Comparison of ENCODE assay signal across 11 cellular contexts in genomic region chr5:152634596-152634995, GRCh38.
A peak's percentile ranks its signal among the peaks of the same experiment; 100 is the strongest.
DNase-seq lines count a peak whose midpoint lies in the region; ATAC-seq and TF ChIP-seq lines count a peak whose summit lies in the region.
"Had no signal": no experiment of that assay in that cellular context is flagged by ENCODE, and none has a peak within 500 bp of the region (broad histone marks: within the 10 kb centered on the region; RNA-seq: fewer than 3 reads in every experiment).

No MANE protein-coding gene starts in this region.

- TF ChIP-seq CTCF in heart left ventricle (IDR thresholded peaks at IDR 0.05) (no peak), thyroid gland (IDR thresholded peaks at IDR 0.05) (no peak)

- no peaks in the 10 kb centered on the region for H3K9me3 ChIP-seq in heart left ventricle
- no peaks in the 10 kb centered on the region for H3K9me3 ChIP-seq in thyroid gland
- H3K9me3 ChIP-seq: lower lobe of right lung, SJCRH30 had no signal

- DNase-seq in heart left ventricle (peak in 3 of 5 donors; percentile 23 to 46 (median 40)), cardiac septum (ENCODE audit: low spot score) (no peak), NCI-H748 treated with DMSO at 0.1 percent for 48 hours (lab: John Stamatoyannopoulos, UW) (peak; percentile 53), iPS-NIHi7 (ENCODE audit: extremely low spot score) (peak; percentile 25), thyroid gland (peak; percentile 16 to 34), CD1c-positive myeloid dendritic cell (ENCODE audit: extremely low spot score) (no peak), GM19238 (ENCODE audit: insufficient read length, low spot score) (no peak)
- no peak for DNase-seq in stimulated activated CD4-positive, alpha-beta T cell treated with anti-CD3 and anti-CD28 coated beads, Interleukin-4, amount 100 ng/mL, for 24 hours
- DNase-seq: lower lobe of right lung, MV-4-11, SJCRH30 had no signal

- H3K27me3 ChIP-seq in heart left ventricle (no peaks in the 10 kb centered on the region), thyroid gland (no peaks in the 10 kb centered on the region)
- H3K27me3 ChIP-seq: SJCRH30 had no signal

- H3K27ac ChIP-seq in heart left ventricle (no peak overlapping the region), thyroid gland (no peak overlapping the region)
- H3K27ac ChIP-seq: lower lobe of right lung, SJCRH30 had no signal

- H3K4me1 ChIP-seq in heart left ventricle (peaks cover 0 to 51% (median 28%) of the 10 kb centered on the region in 12 donors), thyroid gland (peaks cover 15 to 18% of the 10 kb centered on the region in 2 donors)
- H3K4me1 ChIP-seq: SJCRH30 had no signal

- H3K4me3 ChIP-seq in heart left ventricle, result no peak overlapping the region
- H3K4me3 ChIP-seq in thyroid gland (replicated peaks in 1 of 3), result no peak overlapping the region
- H3K4me3 ChIP-seq: lower lobe of right lung, SJCRH30 had no signal

- intact Hi-C loops in heart left ventricle (cut with DNase I), result no loop called here
- intact Hi-C loops in cardiac septum (cut with DNase I), result no loop called here
- intact Hi-C loops in thyroid gland (cut with DNase I), result no loop called here

- TF ChIP-seq POLR2A in heart left ventricle (IDR thresholded peaks at IDR 0.05), result no peak
- TF ChIP-seq POLR2A in thyroid gland (IDR thresholded peaks at IDR 0.05), result no peak

- ATAC-seq in heart left ventricle, result peak; percentile 45 to 83 (median 63)
- ATAC-seq: lower lobe of right lung had no signal

- no peaks in the 10 kb centered on the region for H3K36me3 ChIP-seq in heart left ventricle
- H3K36me3 ChIP-seq in thyroid gland, result no peaks in the 10 kb centered on the region
- H3K36me3 ChIP-seq: lower lobe of right lung, SJCRH30 had no signal

Comparison
In these comparisons a context has a peak if more than half of its experiments do, and no peak if none do; other contexts are left out.
1. DNase-seq: peak in heart left ventricle (3 of 5), NCI-H748 treated with DMSO at 0.1 percent for 48 hours (single experiment), iPS-NIHi7 (single experiment) and thyroid gland (2 of 2); none in cardiac septum (single experiment), stimulated activated CD4-positive, alpha-beta T cell treated with anti-CD3 and anti-CD28 coated beads, Interleukin-4, amount 100 ng/mL, for 24 hours (single experiment), CD1c-positive myeloid dendritic cell (single experiment) and GM19238 (single experiment).